ENCODE assay signal across 19 cellular contexts in genomic region chr18:51861041-51861440, GRCh38.
DNase-seq lines count a peak whose midpoint lies in the region.
"Had no signal": no experiment of that assay in that cellular context is flagged by ENCODE, and none has a peak within 500 bp of the region (broad histone marks: within the 10 kb centered on the region; RNA-seq: fewer than 3 reads in every experiment).

No MANE protein-coding gene starts in this region.

- in situ Hi-C loops in Caki2 (cut with HindIII; ENCODE audit: low pct_unique_long_range_greater_than_20kb, low sequenced_read_pairs): no loop called here
- in situ Hi-C loops in G401 (cut with HindIII; ENCODE audit: low sequenced_read_pairs): no loop called here

- DNase-seq in Caki2 (ENCODE audit: low read depth) (peak; percentile 54), kidney tubule cell (ENCODE audit: low spot score) (peak; percentile 48), G401 (ENCODE audit: low spot score) (no peak), NCI-H510A treated with DMSO at 0.1 percent for 48 hours (lab: John Stamatoyannopoulos, UW) (no peak), DMS 273 (lab: John Stamatoyannopoulos, UW; ENCODE audit: unreplicated experiment) (no peak)
- DNase-seq: BE2C; C1 segment of cervical spinal cord; Calu3; CD4-positive, alpha-beta memory T cell; CD4-positive, CD25-positive, alpha-beta regulatory T cell; CD8-positive, alpha-beta memory T cell; COR-L47; DMS 273 treated with DMSO at 0.1 percent for 48 hours; DMS153; DMS53; DMS79; DND-41; EL; GF-D8 had no signal

Comparison
In these comparisons a context has a peak if more than half of its experiments do, and no peak if none do; other contexts are left out.
1. DNase-seq: peak in Caki2 (single experiment) and kidney tubule cell (single experiment); none in G401 (single experiment), NCI-H510A treated with DMSO at 0.1 percent for 48 hours (single experiment) and DMS 273 (single experiment).